8 cellular contexts compared by ENCODE assay signal in the genomic region with DNA sequence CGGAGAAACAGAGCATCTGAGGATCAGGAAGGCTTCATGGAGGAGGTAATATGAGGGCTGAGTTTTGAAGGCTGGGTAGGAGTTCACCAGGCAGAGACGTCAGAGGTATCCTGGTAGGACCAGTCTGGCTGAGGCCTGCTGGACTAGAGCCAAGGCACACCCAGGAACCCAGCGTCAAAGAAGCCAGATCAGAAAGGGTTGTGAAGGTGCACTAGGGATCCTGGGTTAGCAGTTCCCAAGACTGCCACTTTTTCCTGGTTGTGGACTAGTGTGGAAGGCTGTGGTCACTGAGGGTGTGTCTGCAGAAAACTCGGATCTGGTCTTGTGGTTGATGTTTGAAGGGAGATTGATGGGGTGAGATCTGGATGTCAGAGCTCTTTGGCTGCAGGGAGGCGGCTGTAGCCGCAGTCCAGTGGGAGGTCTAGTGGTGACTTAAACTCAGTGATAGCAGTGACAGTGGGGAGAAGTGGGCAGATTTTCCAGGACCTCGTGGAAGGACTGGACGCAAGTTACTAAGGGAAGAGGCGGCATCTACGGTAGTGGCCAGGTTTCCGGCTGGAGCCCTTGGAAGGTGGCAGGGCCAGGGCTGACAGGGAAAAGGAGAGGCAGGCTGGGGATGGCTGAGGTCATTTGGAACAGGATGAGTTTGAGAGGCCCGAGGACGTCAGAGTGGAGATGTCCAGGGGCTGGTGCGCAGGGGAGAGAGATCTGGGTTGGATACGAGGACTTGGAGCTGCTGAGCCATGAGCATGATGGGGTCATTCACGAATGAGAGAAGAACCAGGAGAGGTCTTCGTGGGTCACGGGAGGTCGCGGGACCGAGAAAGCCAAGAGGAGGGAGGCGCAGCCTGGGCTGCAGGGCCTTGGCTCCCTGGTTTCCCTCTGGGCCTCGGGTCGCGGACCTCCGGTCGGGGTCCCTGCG. TPM values are rescaled to one million over a fixed set of nuclear protein-coding genes. Genes with fewer than 3 reads are reported as not detected.
DNase-seq lines count a peak whose midpoint lies in the region; FAIRE-seq and TF ChIP-seq lines count a peak whose summit lies in the region.

No MANE protein-coding gene starts in this region.

- H3K4me3 Mint-ChIP-seq in Calu3 (ENCODE audit: low read depth, unreplicated experiment) = peak overlapping the region; percentile 65

- H3K36me3 ChIP-seq in adipocyte (ENCODE audit: control insufficient read depth, insufficient read depth, low read length, severe bottlenecking) (peaks cover 29% of the 10 kb centered on the region), iPS DF 6.9 (ENCODE audit: control insufficient read depth, insufficient read depth, low read length) (peaks cover 13% of the 10 kb centered on the region), skeletal muscle tissue (ENCODE audit: control insufficient read depth in 3 of 3, insufficient read depth in 3 of 3, low read length in 3 of 3) (peaks cover 28 to 37% (median 31%) of the 10 kb centered on the region in 3 donors)

- DNase-seq in Calu3 = peak; percentile 89
- DNase-seq in HT-29 (ENCODE audit: low spot score) = peak; percentile 98
- DNase-seq in adipocyte (ENCODE audit: low read depth) = no peak
- no peak for DNase-seq in iPS DF 6.9 (ENCODE audit: low read depth, low spot score)
- DNase-seq in D721Med (ENCODE audit: insufficient read length, low spot score) = no peak
- no peak for DNase-seq in ACHN
- DNase-seq in NCI-H2081 (lab: John Stamatoyannopoulos, UW) = no peak

- H3K9ac ChIP-seq in adipocyte (ENCODE audit: low read length) (peak overlapping the region; percentile 59), skeletal muscle tissue (ENCODE audit: low read depth in 1 of 3, low read length in 3 of 3) (peak overlapping the region; percentile 70 to 88 (median 88))

- no peaks in the 10 kb centered on the region for H3K27me3 Mint-ChIP-seq in Calu3 (ENCODE audit: unreplicated experiment)

- TF ChIP-seq CTCF in Calu3 (IDR thresholded peaks at IDR 0.05; ENCODE audit: unreplicated experiment) (no peak), D721Med (IDR thresholded peaks at IDR 0.05; ENCODE audit: insufficient read depth, missing control alignments) (no peak)

- WGBS in iPS DF 6.9 (ENCODE audit: insufficient coverage, insufficient read length) = no CpG with 5 or more reads among the region's 28 CpGs

- H3K9me3 ChIP-seq in adipocyte (ENCODE audit: control insufficient read depth, low read length) (no peaks in the 10 kb centered on the region), iPS DF 6.9 (ENCODE audit: control insufficient read depth, insufficient read depth, low read length) (no peaks in the 10 kb centered on the region), skeletal muscle tissue (ENCODE audit: control insufficient read depth in 3 of 3, low read length in 3 of 3) (no peaks in the 10 kb centered on the region)

- H3K27ac ChIP-seq in iPS DF 6.9 (ENCODE audit: low read length) (no peak overlapping the region), skeletal muscle tissue (ENCODE audit: low read depth, low read length) (peak overlapping the region; percentile 93)

- intact Hi-C loops in Calu3 (cut with micrococcal nuclease; ENCODE audit: unreplicated experiment) = no loop called here

- peaks cover 72% of the 10 kb centered on the region for H3K36me3 Mint-ChIP-seq in Calu3 (ENCODE audit: insufficient read depth, unreplicated experiment)

- CTCF ChIA-PET in Calu3 (lab: Charles Lee) = interaction anchor here (0.6 to 1.7 kb wide), 8 partner anchors 11 to 1831 kb away, joined by 3 to 6 read pairs (median 3); a partner anchor contains a TSS

- H3K4me1 ChIP-seq in adipocyte (ENCODE audit: control insufficient read depth, insufficient read depth, low read length) = peaks cover 22% of the 10 kb centered on the region
- H3K4me1 ChIP-seq in iPS DF 6.9 (ENCODE audit: control insufficient read depth, insufficient read depth, low read length) = peaks cover 2% of the 10 kb centered on the region; the same call in 1 of the 2 replicates
- H3K4me1 ChIP-seq in skeletal muscle tissue (ENCODE audit: control insufficient read depth in 3 of 3, insufficient read depth in 3 of 3, low read length in 3 of 3) = peaks cover 26 to 46% (median 27%) of the 10 kb centered on the region in 3 donors

- peak overlapping the region; percentile 84 for H3K27ac Mint-ChIP-seq in Calu3 (ENCODE audit: unreplicated experiment)

- FAIRE-seq in D721Med (lab: Jason Lieb, UNC) = no peak

- TSS peak; percentile 16 for BruUV-seq in Calu3 (replicated peaks; lab: Mats Ljungman, UMichigan)

- H3K27me3 ChIP-seq in adipocyte (replicated peaks; ENCODE audit: control insufficient read depth, insufficient read depth, low read length) (no peaks in the 10 kb centered on the region), iPS DF 6.9 (ENCODE audit: control insufficient read depth, insufficient read depth, low read length) (no peaks in the 10 kb centered on the region), skeletal muscle tissue (ENCODE audit: control insufficient read depth in 3 of 3, insufficient read depth in 3 of 3, low read length in 3 of 3) (peaks cover 7 to 9% (median 7%) of the 10 kb centered on the region in 3 donors)

- H3K4me1 Mint-ChIP-seq in Calu3 (ENCODE audit: low read depth, unreplicated experiment) = peaks cover 38% of the 10 kb centered on the region

- in situ Hi-C loops in ACHN (cut with HindIII; ENCODE audit: low pct_ligation_motif_present, low pct_unique_long_range_greater_than_20kb, low sequenced_read_pairs) = no loop called here

- peak overlapping the region; percentile 71 for H3K4me3 ChIP-seq in adipocyte (ENCODE audit: low read length)
- peak overlapping the region; percentile 57; the same call in 1 of the 2 replicates for H3K4me3 ChIP-seq in iPS DF 6.9 (ENCODE audit: low read length)
- peak overlapping the region; percentile 70 to 84 (median 72) for H3K4me3 ChIP-seq in skeletal muscle tissue (ENCODE audit: low read length in 3 of 3)

- no peaks in the 10 kb centered on the region for H3K9me3 Mint-ChIP-seq in Calu3 (ENCODE audit: low read depth, unreplicated experiment)

RNA-seq across cellular contexts. Expression of a gene that starts 10.9 kb away (rescaled TPM):
- total RNA-seq in Calu3 (2022) (76.4 and 79.6 TPM in 2 replicates), skeletal muscle tissue (13.0 TPM)
- total RNA-seq in HT-29 (2014; rRNA removed; shearing (Covaris generic)) = 87.3 and 112 TPM in 2 replicates

RNA-seq across cellular contexts. Expression of a gene that starts 13.9 kb away (rescaled TPM):
- total RNA-seq in Calu3 (2022) (33.0 and 41.3 TPM in 2 replicates), skeletal muscle tissue (15.7 TPM)
- total RNA-seq in HT-29 (2014; rRNA removed; shearing (Covaris generic)) = 79.1 and 95.3 TPM in 2 replicates

RNA-seq across cellular contexts. Expression of a gene that starts 36.3 kb away (rescaled TPM):
- 72.8 and 77.4 TPM in 2 replicates for total RNA-seq in Calu3 (2022)
- 87.6 and 102 TPM in 2 replicates for total RNA-seq in HT-29 (2014; rRNA removed; shearing (Covaris generic))
- 4.7 TPM for total RNA-seq in skeletal muscle tissue

RNA-seq across cellular contexts. Expression of a gene that starts 37.8 kb away (rescaled TPM):
- 86.3 and 91.4 TPM in 2 replicates for total RNA-seq in Calu3 (2022)
- 129 and 134 TPM in 2 replicates for total RNA-seq in HT-29 (2014; rRNA removed; shearing (Covaris generic))
- total RNA-seq in skeletal muscle tissue = 23.0 TPM

RNA-seq across cellular contexts. Expression of a gene that starts 56.2 kb away (rescaled TPM):
- total RNA-seq in Calu3 (2022) (1.2 and 1.4 TPM in 2 replicates), skeletal muscle tissue (not detected)
- total RNA-seq in HT-29 (2014; rRNA removed; shearing (Covaris generic)) = 1.2 and 2.5 TPM in 2 replicates

Comparison
In these comparisons a context has a peak if more than half of its experiments do, and no peak if none do; other contexts are left out.
1. DNase-seq: peak in Calu3 (single experiment) and HT-29 (single experiment); none in adipocyte (single experiment), iPS DF 6.9 (single experiment), D721Med (single experiment), ACHN (single experiment) and NCI-H2081 (0 of 2).
2. RNA of a gene that starts 36.3 kb away (total RNA-seq): 87.6 to 102 TPM in HT-29 and 72.8 to 77.4 TPM in Calu3; 4.7 TPM in skeletal muscle tissue (single experiment); every median in the first group is over 10 times any median in the second.
3. Peak in every context shown above with its lines, with median percentiles within 50 percentile points of each other: H3K4me3 ChIP-seq.